ENCODE assay signal across 8 cellular contexts in the genomic region with DNA sequence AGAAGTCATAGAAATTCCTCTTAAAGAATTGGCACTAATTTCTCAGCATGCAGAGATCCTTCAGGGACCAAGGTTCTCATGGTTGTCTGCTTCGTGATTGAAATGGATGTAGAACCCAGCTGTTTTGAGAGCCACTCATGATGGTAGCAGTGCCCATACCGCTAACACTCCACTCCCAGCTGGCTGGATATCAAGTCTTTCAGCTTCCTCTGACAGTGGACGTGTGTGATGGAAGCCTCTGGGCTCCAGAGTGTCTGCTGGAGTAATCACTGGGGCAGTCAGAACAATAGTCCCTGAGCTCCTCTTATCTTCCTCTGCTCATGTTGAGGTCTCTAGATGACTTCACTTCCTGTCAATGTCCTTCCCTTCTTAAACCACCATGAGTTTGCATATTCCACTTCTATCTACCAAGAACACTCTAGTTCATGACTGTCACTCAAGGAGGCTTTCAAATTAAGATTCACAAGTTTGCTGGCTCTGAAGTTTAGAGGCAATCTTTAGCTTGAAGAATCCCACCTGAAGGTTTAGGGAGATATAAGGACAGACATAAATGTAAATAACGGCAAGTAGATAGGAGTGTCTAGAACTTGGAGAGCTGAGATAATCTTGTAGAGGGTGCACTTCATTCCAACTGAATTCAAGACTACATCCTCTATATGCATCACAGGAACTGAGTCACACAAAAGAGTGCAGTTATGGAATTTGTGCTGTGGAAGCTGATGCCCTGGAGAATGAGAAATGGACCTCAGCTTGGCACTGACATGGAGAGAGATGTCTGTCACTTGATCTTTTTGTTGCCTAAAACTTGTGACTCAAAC.
DNase-seq lines count a peak whose midpoint lies in the region; ATAC-seq and TF ChIP-seq lines count a peak whose summit lies in the region.

No MANE protein-coding gene starts in this region.

- intact Hi-C loops in left lung (cut with DNase I), result no loop called here
- intact Hi-C loops in prostate gland (cut with DNase I), result no loop called here

- no peak for TF ChIP-seq CTCF in left lung (IDR thresholded peaks at IDR 0.05)
- no peak for TF ChIP-seq CTCF in prostate gland (IDR thresholded peaks at IDR 0.05)

- 73% methylated on average over 4 of the region's 4 CpGs for WGBS in prostate gland

- H3K27ac ChIP-seq in left lung (peak overlapping the region in 1 of 2 donors; percentile 87), prostate gland (no peak overlapping the region)

- ATAC-seq in GM19043 (IDR thresholded peaks at IDR 0.05; ENCODE audit: low read depth, unreplicated experiment) (peak; percentile 93), HG03139 (IDR thresholded peaks at IDR 0.05; ENCODE audit: unreplicated experiment) (peak; percentile 95), left lung (peak; percentile 15)

- TF ChIP-seq POLR2A in prostate gland (IDR thresholded peaks at IDR 0.05), result no peak

- peaks cover 26% of the 10 kb centered on the region for H3K36me3 Mint-ChIP-seq in T-helper 1 cell treated with Interleukin-12 subunit alpha and Interleukin-12 subunit beta and Interleukin-4 antibody, amounts not matched to agents 30 μg/mL and 1 μg/mL, for 36 hours (ENCODE audit: low read depth)

- no peaks in the 10 kb centered on the region for H3K36me3 ChIP-seq in left lung
- no peaks in the 10 kb centered on the region for H3K36me3 ChIP-seq in prostate gland

- DNase-seq in CD1c-positive myeloid dendritic cell (ENCODE audit: extremely low spot score) (peak; percentile 59), left lung (no peak), NK-92 (lab: John Stamatoyannopoulos, UW; ENCODE audit: unreplicated experiment) (no peak), prostate gland (ENCODE audit: low spot score) (no peak), activated gamma-delta T cell treated with Interleukin-2 at 50 U/mL for 16 hours (no peak)

- H3K27ac Mint-ChIP-seq in T-helper 1 cell treated with Interleukin-12 subunit alpha and Interleukin-12 subunit beta and Interleukin-4 antibody, amounts not matched to agents 30 μg/mL and 1 μg/mL, for 36 hours, result peak overlapping the region; percentile 93

- H3K4me3 ChIP-seq in left lung, result no peak overlapping the region
- no peak overlapping the region for H3K4me3 ChIP-seq in prostate gland

- peaks cover 41% of the 10 kb centered on the region for H3K4me1 Mint-ChIP-seq in T-helper 1 cell treated with Interleukin-12 subunit alpha and Interleukin-12 subunit beta and Interleukin-4 antibody, amounts not matched to agents 30 μg/mL and 1 μg/mL, for 36 hours (ENCODE audit: low read depth)

- H3K27me3 ChIP-seq in left lung (no peaks in the 10 kb centered on the region), prostate gland (replicated peaks; ENCODE audit: insufficient read depth) (no peaks in the 10 kb centered on the region)

- H3K9me3 ChIP-seq in left lung, result no peaks in the 10 kb centered on the region
- no peaks in the 10 kb centered on the region for H3K9me3 ChIP-seq in prostate gland

- peaks cover 26% of the 10 kb centered on the region for H3K9me3 Mint-ChIP-seq in T-helper 1 cell treated with Interleukin-12 subunit alpha and Interleukin-12 subunit beta and Interleukin-4 antibody, amounts not matched to agents 30 μg/mL and 1 μg/mL, for 36 hours

- peak overlapping the region; percentile 26 for H3K4me3 Mint-ChIP-seq in T-helper 1 cell treated with Interleukin-12 subunit alpha and Interleukin-12 subunit beta and Interleukin-4 antibody, amounts not matched to agents 30 μg/mL and 1 μg/mL, for 36 hours

- H3K4me1 ChIP-seq in left lung, result peaks cover 0 to 36% of the 10 kb centered on the region in 2 donors
- H3K4me1 ChIP-seq in prostate gland (replicated peaks), result no peaks in the 10 kb centered on the region

- no peaks in the 10 kb centered on the region for H3K27me3 Mint-ChIP-seq in T-helper 1 cell treated with Interleukin-12 subunit alpha and Interleukin-12 subunit beta and Interleukin-4 antibody, amounts not matched to agents 30 μg/mL and 1 μg/mL, for 36 hours (ENCODE audit: low read depth)

Comparison
In these comparisons a context has a peak if more than half of its experiments do, and no peak if none do; other contexts are left out.
1. ATAC-seq: peak in every context shown above with its lines; median percentile 95 in HG03139; 93 in GM19043; 15 in left lung.